ENCODE assay signal across 11 cellular contexts in genomic region chr1:64133036-64133435, GRCh38.
A peak's percentile ranks its signal among the peaks of the same experiment; 100 is the strongest.
DNase-seq lines count a peak whose midpoint lies in the region; ATAC-seq and TF ChIP-seq lines count a peak whose summit lies in the region.
"Had no signal": no experiment of that assay in that cellular context is flagged by ENCODE, and none has a peak within 500 bp of the region (broad histone marks: within the 10 kb centered on the region; RNA-seq: fewer than 3 reads in every experiment).

No MANE protein-coding gene starts in this region.

- H3K27me3 Mint-ChIP-seq in T-cell = peaks cover 0 to 2% of the 10 kb centered on the region in 2 donors

- H3K27ac ChIP-seq in tibial artery = no peak overlapping the region
- H3K27ac ChIP-seq: WERI-Rb-1 had no signal

- no peaks in the 10 kb centered on the region for H3K36me3 Mint-ChIP-seq in T-cell
- H3K36me3 Mint-ChIP-seq: stimulated activated effector memory CD8-positive, alpha-beta T cell treated with anti-CD3 and anti-CD28 coated beads, Interleukin-12 subunit alpha, Interleukin-12 subunit beta, amount 100 ng/mL, for 72 hours had no signal

- H3K27ac Mint-ChIP-seq in T-cell = no peak overlapping the region
- H3K27ac Mint-ChIP-seq: activated T-cell treated with anti-CD3 and anti-CD28 coated beads, Interleukin-2, amount 50 U/mL, for 72 hours; stimulated activated effector memory CD8-positive, alpha-beta T cell treated with anti-CD3 and anti-CD28 coated beads, Interleukin-12 subunit alpha, Interleukin-12 subunit beta, amount 100 ng/mL, for 72 hours had no signal

- DNase-seq in HCEC 1CT = peak; percentile 96
- DNase-seq in T1000 (lab: John Stamatoyannopoulos, UW) = peak; percentile 60
- DNase-seq in fibroblast of the conjunctiva (ENCODE audit: low read depth) = peak; percentile 88
- no peak for DNase-seq in tibial artery
- DNase-seq in T-cell = no peak
- no peak for DNase-seq in NCI-H2029 treated with DMSO at 0.1 percent for 48 hours (lab: John Stamatoyannopoulos, UW)
- no peak for DNase-seq in stimulated activated CD4-positive, alpha-beta T cell treated with anti-CD3 and anti-CD28 coated beads, Interleukin-4, amount 100 ng/mL, for 4 hours
- DNase-seq: activated T-cell treated with anti-CD3 and anti-CD28 coated beads, Interleukin-2, amount 50 U/mL, for 72 hours; WERI-Rb-1 had no signal

- H3K9me3 ChIP-seq in skeletal muscle satellite cell (replicated peaks; ENCODE audit: low read length) = no peaks in the 10 kb centered on the region
- no peaks in the 10 kb centered on the region for H3K9me3 ChIP-seq in tibial artery

- H3K27me3 ChIP-seq in skeletal muscle satellite cell (ENCODE audit: control insufficient read depth, insufficient read depth, low read length) (no peaks in the 10 kb centered on the region), tibial artery (no peaks in the 10 kb centered on the region)

- H3K4me1 ChIP-seq in skeletal muscle satellite cell (ENCODE audit: control insufficient read depth, insufficient read depth, low read length) = peaks cover 63% of the 10 kb centered on the region
- peaks cover 0 to 52% (median 12%) of the 10 kb centered on the region in 4 donors for H3K4me1 ChIP-seq in tibial artery

- H3K4me2 ChIP-seq in skeletal muscle satellite cell (ENCODE audit: low read length) = peak overlapping the region; percentile 52

- no peaks in the 10 kb centered on the region for H3K4me1 Mint-ChIP-seq in T-cell
- H3K4me1 Mint-ChIP-seq: stimulated activated effector memory CD8-positive, alpha-beta T cell treated with anti-CD3 and anti-CD28 coated beads, Interleukin-12 subunit alpha, Interleukin-12 subunit beta, amount 100 ng/mL, for 72 hours had no signal

- H3K4me3 ChIP-seq in skeletal muscle satellite cell (ENCODE audit: low read length) (no peak overlapping the region), tibial artery (no peak overlapping the region)

- ATAC-seq in T-cell (replicated peaks in 1 of 4) = no peak
- ATAC-seq: activated T-cell treated with anti-CD3 and anti-CD28 coated beads, Interleukin-2, amount 50 U/mL, for 72 hours; stimulated activated effector memory CD8-positive, alpha-beta T cell treated with anti-CD3 and anti-CD28 coated beads, Interleukin-12 subunit alpha, Interleukin-12 subunit beta, amount 100 ng/mL, for 72 hours had no signal

- peak overlapping the region; percentile 59 for H3K9ac ChIP-seq in skeletal muscle satellite cell (ENCODE audit: low read depth, low read length)

- intact Hi-C loops in tibial artery (cut with DNase I; ENCODE audit: low total_unique reads) = no loop called here

- no peak for TF ChIP-seq CTCF in tibial artery (IDR thresholded peaks at IDR 0.05)

- H3K9me3 Mint-ChIP-seq in T-cell = no peaks in the 10 kb centered on the region
- H3K9me3 Mint-ChIP-seq: activated T-cell treated with anti-CD3 and anti-CD28 coated beads, Interleukin-2, amount 50 U/mL, for 72 hours; stimulated activated effector memory CD8-positive, alpha-beta T cell treated with anti-CD3 and anti-CD28 coated beads, Interleukin-12 subunit alpha, Interleukin-12 subunit beta, amount 100 ng/mL, for 72 hours had no signal

- H3K4me3 Mint-ChIP-seq in T-cell = no peak overlapping the region
- H3K4me3 Mint-ChIP-seq: activated T-cell treated with anti-CD3 and anti-CD28 coated beads, Interleukin-2, amount 50 U/mL, for 72 hours; stimulated activated effector memory CD8-positive, alpha-beta T cell treated with anti-CD3 and anti-CD28 coated beads, Interleukin-12 subunit alpha, Interleukin-12 subunit beta, amount 100 ng/mL, for 72 hours had no signal

- CTCF ChIA-PET in T-cell (lab: Charles Lee) = interaction anchor here in 1 of 2 donors (0.6 kb wide), 1 partner anchor 112 kb away, joined by 4 read pairs; no protein-coding TSS in a partner anchor

- no peaks in the 10 kb centered on the region for H3K36me3 ChIP-seq in skeletal muscle satellite cell (ENCODE audit: insufficient read depth, low read length)
- no peaks in the 10 kb centered on the region for H3K36me3 ChIP-seq in tibial artery
- H3K36me3 ChIP-seq: WERI-Rb-1 had no signal

- POLR2A ChIA-PET in T-cell (lab: Charles Lee) = no interaction called here

Comparison
In these comparisons a context has a peak if more than half of its experiments do, and no peak if none do; other contexts are left out.
1. DNase-seq: peak in HCEC 1CT (single experiment), T1000 (single experiment) and fibroblast of the conjunctiva (single experiment); none in tibial artery (0 of 2), T-cell (0 of 34), NCI-H2029 treated with DMSO at 0.1 percent for 48 hours (single experiment) and stimulated activated CD4-positive, alpha-beta T cell treated with anti-CD3 and anti-CD28 coated beads, Interleukin-4, amount 100 ng/mL, for 4 hours (0 of 2).